1 cellular context compared by ENCODE assay signal in genomic region chr3:88150371-88150770, GRCh38.
TF ChIP-seq lines count a peak whose summit lies in the region.

No MANE protein-coding gene starts in this region.

TF ChIP-seq in GM23338, 12 proteins besides CTCF, POLR2A, EP300 and RAD21 (continued from another document):
- TF ChIP-seq REST (IDR thresholded peaks at IDR 0.05; ENCODE audit: unreplicated experiment) (no peak), ZNF331 (CRISPR knock-in tag; IDR thresholded peaks at IDR 0.05; ENCODE audit: low read depth) (no peak), JUNB (IDR thresholded peaks at IDR 0.05; ENCODE audit: unreplicated experiment) (no peak)
